In the genomic region with DNA sequence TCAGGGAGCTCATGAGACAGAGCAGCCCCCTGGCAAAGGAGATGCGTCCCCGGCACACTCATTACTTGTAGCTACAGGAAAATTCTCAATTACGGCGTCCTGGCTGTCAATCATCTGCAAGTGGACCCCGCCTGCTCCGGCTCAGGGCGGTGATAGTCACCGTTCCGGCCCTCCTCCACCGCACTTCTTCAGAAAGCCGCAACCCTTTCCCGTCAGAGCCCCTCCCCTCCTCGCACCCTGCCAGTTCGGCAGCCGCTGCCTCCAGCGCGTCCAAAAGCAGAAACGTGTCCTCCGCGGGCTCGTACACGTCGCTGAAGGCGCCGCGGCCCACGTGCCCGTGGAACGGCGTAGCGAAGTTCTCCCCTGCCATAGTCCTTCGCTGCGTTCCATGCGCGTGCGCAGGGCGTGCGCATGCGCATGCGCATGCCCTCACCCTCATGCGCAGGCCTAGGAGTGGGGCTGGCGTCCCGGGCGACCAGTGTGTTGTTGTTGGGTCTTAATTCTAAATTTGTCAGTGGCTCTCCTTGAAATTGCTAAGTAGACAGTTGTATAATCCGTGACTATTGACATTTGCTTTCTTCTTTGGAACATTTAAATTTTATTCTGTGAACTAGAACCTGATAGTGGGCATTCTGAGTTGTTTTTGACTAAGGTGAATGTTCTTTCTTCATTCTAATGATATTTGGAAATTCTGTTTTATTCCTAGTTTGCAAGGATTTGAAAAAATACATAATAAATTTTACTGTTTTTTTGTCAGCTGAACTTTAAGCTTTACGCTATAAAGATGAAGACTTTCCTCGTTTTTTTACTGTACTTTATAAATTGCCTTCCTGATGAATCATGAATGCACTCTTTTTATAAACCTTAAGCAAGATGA, we compare ENCODE assay signal across 1 cellular context.
A peak's percentile ranks its signal among the peaks of the same experiment; 100 is the strongest.
TF ChIP-seq lines count a peak whose summit lies in the region.

No MANE protein-coding gene starts in this region.

TF ChIP-seq in HepG2, 621 proteins besides CTCF, POLR2A, EP300 and RAD21 (continued from another document and continues in another):
- TF ChIP-seq ZNF7 (CRISPR knock-in tag; IDR thresholded peaks at IDR 0.05), result peak; percentile 44; the same call in 1 of the 2 replicates
- peak; percentile 37 for TF ChIP-seq ZNF629 (CRISPR knock-in tag; conservative IDR thresholded peaks at IDR 0.05)
- TF ChIP-seq IKZF1 (IDR thresholded peaks at IDR 0.05), result no peak
- TF ChIP-seq ZNF121 (CRISPR knock-in tag; IDR thresholded peaks at IDR 0.05), result peak; percentile 37; the same call in 1 of the 2 replicates
- peak; percentile 82 for TF ChIP-seq JUN (CRISPR knock-in tag; IDR thresholded peaks at IDR 0.05)
- peak; percentile 69 for TF ChIP-seq TAF15 (IDR thresholded peaks at IDR 0.05; ENCODE audit: low read depth, low read length, poor library complexity, severe bottlenecking)
- TF ChIP-seq, protein P1, sequence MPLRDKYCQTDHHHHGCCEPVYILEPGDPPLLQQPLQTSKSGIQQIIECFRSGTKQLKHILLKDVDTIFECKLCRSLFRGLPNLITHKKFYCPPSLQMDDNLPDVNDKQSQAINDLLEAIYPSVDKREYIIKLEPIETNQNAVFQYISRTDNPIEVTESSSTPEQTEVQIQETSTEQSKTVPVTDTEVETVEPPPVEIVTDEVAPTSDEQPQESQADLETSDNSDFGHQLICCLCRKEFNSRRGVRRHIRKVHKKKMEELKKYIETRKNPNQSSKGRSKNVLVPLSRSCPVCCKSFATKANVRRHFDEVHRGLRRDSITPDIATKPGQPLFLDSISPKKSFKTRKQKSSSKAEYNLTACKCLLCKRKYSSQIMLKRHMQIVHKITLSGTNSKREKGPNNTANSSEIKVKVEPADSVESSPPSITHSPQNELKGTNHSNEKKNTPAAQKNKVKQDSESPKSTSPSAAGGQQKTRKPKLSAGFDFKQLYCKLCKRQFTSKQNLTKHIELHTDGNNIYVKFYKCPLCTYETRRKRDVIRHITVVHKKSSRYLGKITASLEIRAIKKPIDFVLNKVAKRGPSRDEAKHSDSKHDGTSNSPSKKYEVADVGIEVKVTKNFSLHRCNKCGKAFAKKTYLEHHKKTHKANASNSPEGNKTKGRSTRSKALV (CRISPR knock-in tag; IDR thresholded peaks at IDR 0.05), result peak; percentile 74; the same call in 1 of the 2 replicates
- no peak for TF ChIP-seq ZEB1 (IDR thresholded peaks at IDR 0.05; ENCODE audit: insufficient replicate concordance, low read depth)
- TF ChIP-seq SMAD9 (CRISPR knock-in tag; IDR thresholded peaks at IDR 0.05), result peak; percentile 99
- TF ChIP-seq KLF16 (CRISPR knock-in tag; IDR thresholded peaks at IDR 0.05), result peak; percentile 79 to 94; a peak in 3 of 4 replicates
- peak; percentile 98 for TF ChIP-seq ZNF543 (CRISPR knock-in tag; IDR thresholded peaks at IDR 0.05)
- peak; percentile 81 for TF ChIP-seq MIER2 (CRISPR knock-in tag; IDR thresholded peaks at IDR 0.05)
- TF ChIP-seq, protein P2, sequence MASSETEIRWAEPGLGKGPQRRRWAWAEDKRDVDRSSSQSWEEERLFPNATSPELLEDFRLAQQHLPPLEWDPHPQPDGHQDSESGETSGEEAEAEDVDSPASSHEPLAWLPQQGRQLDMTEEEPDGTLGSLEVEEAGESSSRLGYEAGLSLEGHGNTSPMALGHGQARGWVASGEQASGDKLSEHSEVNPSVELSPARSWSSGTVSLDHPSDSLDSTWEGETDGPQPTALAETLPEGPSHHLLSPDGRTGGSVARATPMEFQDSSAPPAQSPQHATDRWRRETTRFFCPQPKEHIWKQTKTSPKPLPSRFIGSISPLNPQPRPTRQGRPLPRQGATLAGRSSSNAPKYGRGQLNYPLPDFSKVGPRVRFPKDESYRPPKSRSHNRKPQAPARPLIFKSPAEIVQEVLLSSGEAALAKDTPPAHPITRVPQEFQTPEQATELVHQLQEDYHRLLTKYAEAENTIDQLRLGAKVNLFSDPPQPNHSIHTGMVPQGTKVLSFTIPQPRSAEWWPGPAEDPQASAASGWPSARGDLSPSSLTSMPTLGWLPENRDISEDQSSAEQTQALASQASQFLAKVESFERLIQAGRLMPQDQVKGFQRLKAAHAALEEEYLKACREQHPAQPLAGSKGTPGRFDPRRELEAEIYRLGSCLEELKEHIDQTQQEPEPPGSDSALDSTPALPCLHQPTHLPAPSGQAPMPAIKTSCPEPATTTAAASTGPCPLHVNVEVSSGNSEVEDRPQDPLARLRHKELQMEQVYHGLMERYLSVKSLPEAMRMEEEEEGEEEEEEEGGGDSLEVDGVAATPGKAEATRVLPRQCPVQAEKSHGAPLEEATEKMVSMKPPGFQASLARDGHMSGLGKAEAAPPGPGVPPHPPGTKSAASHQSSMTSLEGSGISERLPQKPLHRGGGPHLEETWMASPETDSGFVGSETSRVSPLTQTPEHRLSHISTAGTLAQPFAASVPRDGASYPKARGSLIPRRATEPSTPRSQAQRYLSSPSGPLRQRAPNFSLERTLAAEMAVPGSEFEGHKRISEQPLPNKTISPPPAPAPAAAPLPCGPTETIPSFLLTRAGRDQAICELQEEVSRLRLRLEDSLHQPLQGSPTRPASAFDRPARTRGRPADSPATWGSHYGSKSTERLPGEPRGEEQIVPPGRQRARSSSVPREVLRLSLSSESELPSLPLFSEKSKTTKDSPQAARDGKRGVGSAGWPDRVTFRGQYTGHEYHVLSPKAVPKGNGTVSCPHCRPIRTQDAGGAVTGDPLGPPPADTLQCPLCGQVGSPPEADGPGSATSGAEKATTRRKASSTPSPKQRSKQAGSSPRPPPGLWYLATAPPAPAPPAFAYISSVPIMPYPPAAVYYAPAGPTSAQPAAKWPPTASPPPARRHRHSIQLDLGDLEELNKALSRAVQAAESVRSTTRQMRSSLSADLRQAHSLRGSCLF (CRISPR knock-in tag; IDR thresholded peaks at IDR 0.05; ENCODE audit: borderline replicate concordance), result peak; percentile 87; the same call in 1 of the 2 replicates
- no peak; the same call in 1 of the 2 replicates for TF ChIP-seq SOX13 (IDR thresholded peaks at IDR 0.05)
- peak in 1 of 2 experiments; percentile 65; a peak in 1 of 4 replicates for TF ChIP-seq SOX13 (CRISPR knock-in tag; conservative IDR thresholded peaks at IDR 0.05 in 1 of 2, IDR thresholded peaks at IDR 0.05 in 1 of 2)
- TF ChIP-seq, protein P3, sequence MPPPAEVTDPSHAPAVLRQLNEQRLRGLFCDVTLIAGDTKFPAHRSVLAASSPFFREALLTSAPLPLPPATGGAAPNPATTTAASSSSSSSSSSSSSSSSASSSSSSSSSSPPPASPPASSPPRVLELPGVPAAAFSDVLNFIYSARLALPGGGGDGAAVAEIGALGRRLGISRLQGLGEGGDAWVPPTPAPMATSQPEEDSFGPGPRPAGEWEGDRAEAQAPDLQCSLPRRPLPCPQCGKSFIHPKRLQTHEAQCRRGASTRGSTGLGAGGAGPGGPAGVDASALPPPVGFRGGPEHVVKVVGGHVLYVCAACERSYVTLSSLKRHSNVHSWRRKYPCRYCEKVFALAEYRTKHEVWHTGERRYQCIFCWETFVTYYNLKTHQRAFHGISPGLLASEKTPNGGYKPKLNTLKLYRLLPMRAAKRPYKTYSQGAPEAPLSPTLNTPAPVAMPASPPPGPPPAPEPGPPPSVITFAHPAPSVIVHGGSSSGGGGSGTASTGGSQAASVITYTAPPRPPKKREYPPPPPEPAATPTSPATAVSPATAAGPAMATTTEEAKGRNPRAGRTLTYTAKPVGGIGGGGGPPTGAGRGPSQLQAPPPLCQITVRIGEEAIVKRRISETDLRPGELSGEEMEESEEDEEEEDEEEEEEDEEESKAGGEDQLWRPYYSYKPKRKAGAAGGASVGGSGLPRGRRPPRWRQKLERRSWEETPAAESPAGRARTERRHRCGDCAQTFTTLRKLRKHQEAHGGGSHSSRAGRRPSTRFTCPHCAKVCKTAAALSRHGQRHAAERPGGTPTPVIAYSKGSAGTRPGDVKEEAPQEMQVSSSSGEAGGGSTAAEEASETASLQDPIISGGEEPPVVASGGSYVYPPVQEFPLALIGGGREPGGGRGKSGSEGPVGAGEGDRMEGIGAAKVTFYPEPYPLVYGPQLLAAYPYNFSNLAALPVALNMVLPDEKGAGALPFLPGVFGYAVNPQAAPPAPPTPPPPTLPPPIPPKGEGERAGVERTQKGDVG (CRISPR knock-in tag; IDR thresholded peaks at IDR 0.05; ENCODE audit: borderline replicate concordance), result peak; percentile 95
- no peak for TF ChIP-seq SP1 (IDR thresholded peaks at IDR 0.05)
- TF ChIP-seq SP1 (CRISPR knock-in tag; IDR thresholded peaks at IDR 0.05), result peak; percentile 72
- TF ChIP-seq, protein P4, sequence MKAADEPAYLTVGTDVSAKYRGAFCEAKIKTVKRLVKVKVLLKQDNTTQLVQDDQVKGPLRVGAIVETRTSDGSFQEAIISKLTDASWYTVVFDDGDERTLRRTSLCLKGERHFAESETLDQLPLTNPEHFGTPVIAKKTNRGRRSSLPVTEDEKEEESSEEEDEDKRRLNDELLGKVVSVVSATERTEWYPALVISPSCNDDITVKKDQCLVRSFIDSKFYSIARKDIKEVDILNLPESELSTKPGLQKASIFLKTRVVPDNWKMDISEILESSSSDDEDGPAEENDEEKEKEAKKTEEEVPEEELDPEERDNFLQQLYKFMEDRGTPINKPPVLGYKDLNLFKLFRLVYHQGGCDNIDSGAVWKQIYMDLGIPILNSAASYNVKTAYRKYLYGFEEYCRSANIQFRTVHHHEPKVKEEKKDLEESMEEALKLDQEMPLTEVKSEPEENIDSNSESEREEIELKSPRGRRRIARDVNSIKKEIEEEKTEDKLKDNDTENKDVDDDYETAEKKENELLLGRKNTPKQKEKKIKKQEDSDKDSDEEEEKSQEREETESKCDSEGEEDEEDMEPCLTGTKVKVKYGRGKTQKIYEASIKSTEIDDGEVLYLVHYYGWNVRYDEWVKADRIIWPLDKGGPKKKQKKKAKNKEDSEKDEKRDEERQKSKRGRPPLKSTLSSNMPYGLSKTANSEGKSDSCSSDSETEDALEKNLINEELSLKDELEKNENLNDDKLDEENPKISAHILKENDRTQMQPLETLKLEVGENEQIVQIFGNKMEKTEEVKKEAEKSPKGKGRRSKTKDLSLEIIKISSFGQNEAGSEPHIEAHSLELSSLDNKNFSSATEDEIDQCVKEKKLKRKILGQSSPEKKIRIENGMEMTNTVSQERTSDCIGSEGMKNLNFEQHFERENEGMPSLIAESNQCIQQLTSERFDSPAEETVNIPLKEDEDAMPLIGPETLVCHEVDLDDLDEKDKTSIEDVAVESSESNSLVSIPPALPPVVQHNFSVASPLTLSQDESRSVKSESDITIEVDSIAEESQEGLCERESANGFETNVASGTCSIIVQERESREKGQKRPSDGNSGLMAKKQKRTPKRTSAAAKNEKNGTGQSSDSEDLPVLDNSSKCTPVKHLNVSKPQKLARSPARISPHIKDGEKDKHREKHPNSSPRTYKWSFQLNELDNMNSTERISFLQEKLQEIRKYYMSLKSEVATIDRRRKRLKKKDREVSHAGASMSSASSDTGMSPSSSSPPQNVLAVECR (CRISPR knock-in tag; IDR thresholded peaks at IDR 0.05; ENCODE audit: borderline replicate concordance), result peak; percentile 94
- TF ChIP-seq, protein P5, sequence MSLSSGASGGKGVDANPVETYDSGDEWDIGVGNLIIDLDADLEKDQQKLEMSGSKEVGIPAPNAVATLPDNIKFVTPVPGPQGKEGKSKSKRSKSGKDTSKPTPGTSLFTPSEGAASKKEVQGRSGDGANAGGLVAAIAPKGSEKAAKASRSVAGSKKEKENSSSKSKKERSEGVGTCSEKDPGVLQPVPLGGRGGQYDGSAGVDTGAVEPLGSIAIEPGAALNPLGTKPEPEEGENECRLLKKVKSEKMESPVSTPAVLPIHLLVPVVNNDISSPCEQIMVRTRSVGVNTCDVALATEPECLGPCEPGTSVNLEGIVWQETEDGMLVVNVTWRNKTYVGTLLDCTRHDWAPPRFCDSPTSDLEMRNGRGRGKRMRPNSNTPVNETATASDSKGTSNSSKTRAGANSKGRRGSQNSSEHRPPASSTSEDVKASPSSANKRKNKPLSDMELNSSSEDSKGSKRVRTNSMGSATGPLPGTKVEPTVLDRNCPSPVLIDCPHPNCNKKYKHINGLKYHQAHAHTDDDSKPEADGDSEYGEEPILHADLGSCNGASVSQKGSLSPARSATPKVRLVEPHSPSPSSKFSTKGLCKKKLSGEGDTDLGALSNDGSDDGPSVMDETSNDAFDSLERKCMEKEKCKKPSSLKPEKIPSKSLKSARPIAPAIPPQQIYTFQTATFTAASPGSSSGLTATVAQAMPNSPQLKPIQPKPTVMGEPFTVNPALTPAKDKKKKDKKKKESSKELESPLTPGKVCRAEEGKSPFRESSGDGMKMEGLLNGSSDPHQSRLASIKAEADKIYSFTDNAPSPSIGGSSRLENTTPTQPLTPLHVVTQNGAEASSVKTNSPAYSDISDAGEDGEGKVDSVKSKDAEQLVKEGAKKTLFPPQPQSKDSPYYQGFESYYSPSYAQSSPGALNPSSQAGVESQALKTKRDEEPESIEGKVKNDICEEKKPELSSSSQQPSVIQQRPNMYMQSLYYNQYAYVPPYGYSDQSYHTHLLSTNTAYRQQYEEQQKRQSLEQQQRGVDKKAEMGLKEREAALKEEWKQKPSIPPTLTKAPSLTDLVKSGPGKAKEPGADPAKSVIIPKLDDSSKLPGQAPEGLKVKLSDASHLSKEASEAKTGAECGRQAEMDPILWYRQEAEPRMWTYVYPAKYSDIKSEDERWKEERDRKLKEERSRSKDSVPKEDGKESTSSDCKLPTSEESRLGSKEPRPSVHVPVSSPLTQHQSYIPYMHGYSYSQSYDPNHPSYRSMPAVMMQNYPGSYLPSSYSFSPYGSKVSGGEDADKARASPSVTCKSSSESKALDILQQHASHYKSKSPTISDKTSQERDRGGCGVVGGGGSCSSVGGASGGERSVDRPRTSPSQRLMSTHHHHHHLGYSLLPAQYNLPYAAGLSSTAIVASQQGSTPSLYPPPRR (CRISPR knock-in tag; IDR thresholded peaks at IDR 0.05; ENCODE audit: borderline replicate concordance), result peak; percentile 86
- no peak for TF ChIP-seq POLR2AphosphoS2 (IDR thresholded peaks at IDR 0.05; ENCODE audit: low read depth, low read length)
- TF ChIP-seq, protein P6, sequence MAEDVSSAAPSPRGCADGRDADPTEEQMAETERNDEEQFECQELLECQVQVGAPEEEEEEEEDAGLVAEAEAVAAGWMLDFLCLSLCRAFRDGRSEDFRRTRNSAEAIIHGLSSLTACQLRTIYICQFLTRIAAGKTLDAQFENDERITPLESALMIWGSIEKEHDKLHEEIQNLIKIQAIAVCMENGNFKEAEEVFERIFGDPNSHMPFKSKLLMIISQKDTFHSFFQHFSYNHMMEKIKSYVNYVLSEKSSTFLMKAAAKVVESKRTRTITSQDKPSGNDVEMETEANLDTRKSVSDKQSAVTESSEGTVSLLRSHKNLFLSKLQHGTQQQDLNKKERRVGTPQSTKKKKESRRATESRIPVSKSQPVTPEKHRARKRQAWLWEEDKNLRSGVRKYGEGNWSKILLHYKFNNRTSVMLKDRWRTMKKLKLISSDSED (CRISPR knock-in tag; IDR thresholded peaks at IDR 0.05), result peak; percentile 90; the same call in 1 of the 2 replicates
- peak; percentile 95; the same call in 1 of the 2 replicates for TF ChIP-seq NFE2L1 (CRISPR knock-in tag; IDR thresholded peaks at IDR 0.05; ENCODE audit: borderline replicate concordance)
- peak; percentile 53 for TF ChIP-seq YY1 (IDR thresholded peaks at IDR 0.05; ENCODE audit: insufficient read depth, insufficient replicate concordance, low read depth, low read length)
- TF ChIP-seq, protein P7, sequence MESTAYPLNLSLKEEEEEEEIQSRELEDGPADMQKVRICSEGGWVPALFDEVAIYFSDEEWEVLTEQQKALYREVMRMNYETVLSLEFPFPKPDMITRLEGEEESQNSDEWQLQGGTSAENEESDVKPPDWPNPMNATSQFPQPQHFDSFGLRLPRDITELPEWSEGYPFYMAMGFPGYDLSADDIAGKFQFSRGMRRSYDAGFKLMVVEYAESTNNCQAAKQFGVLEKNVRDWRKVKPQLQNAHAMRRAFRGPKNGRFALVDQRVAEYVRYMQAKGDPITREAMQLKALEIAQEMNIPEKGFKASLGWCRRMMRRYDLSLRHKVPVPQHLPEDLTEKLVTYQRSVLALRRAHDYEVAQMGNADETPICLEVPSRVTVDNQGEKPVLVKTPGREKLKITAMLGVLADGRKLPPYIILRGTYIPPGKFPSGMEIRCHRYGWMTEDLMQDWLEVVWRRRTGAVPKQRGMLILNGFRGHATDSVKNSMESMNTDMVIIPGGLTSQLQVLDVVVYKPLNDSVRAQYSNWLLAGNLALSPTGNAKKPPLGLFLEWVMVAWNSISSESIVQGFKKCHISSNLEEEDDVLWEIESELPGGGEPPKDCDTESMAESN (CRISPR knock-in tag; conservative IDR thresholded peaks at IDR 0.05), result peak; percentile 94
